In genomic region chr22:28939932-28940331, GRCh38 we compare ENCODE assay signal across 20 cellular contexts. TPM values are rescaled to one million over a fixed set of nuclear protein-coding genes. Genes with fewer than 3 reads are reported as not detected.
DNase-seq lines count a peak whose midpoint lies in the region; ATAC-seq, FAIRE-seq and TF ChIP-seq lines count a peak whose summit lies in the region.
"Had no signal": no experiment of that assay in that cellular context is flagged by ENCODE, and none has a peak within 500 bp of the region (broad histone marks: within the 10 kb centered on the region; RNA-seq: fewer than 3 reads in every experiment).

No MANE protein-coding gene starts in this region.

- H3K27me3 ChIP-seq in cardiac muscle cell, result no peaks in the 10 kb centered on the region
- no peaks in the 10 kb centered on the region for H3K27me3 ChIP-seq in heart right ventricle
- H3K27me3 ChIP-seq in ectodermal cell (ENCODE audit: control insufficient read depth, insufficient read depth, low read length, poor library complexity, severe bottlenecking), result no peaks in the 10 kb centered on the region
- H3K27me3 ChIP-seq: BE2C had no signal

- H3K4me3 Mint-ChIP-seq in neural crest cell (peak overlapping the region; percentile 58), immature natural killer cell (no peak overlapping the region)
- no peak overlapping the region for H3K4me3 Mint-ChIP-seq in activated CD8-positive, alpha-beta T cell treated with anti-CD3 and anti-CD28 coated beads, Interleukin-2, amount 10 ng/mL, durations not matched to agents 7 days and 5 days
- H3K4me3 Mint-ChIP-seq: CD4-positive, alpha-beta T cell had no signal

- H3K27ac ChIP-seq in cardiac muscle cell (peak overlapping the region; percentile 63), heart right ventricle (no peak overlapping the region), ectodermal cell (ENCODE audit: insufficient read depth, low read depth, low read length, poor library complexity, severe bottlenecking) (peak overlapping the region; percentile 88)
- H3K27ac ChIP-seq: 22Rv1, HL-60, PC-9 had no signal

- no peak overlapping the region for H3K4me3 ChIP-seq in cardiac muscle cell
- H3K4me3 ChIP-seq in heart right ventricle, result no peak overlapping the region
- H3K4me3 ChIP-seq in ectodermal cell (ENCODE audit: insufficient read depth, low read depth, low read length), result no peak overlapping the region
- H3K4me3 ChIP-seq: PC-9 had no signal

- POLR2A ChIA-PET in activated CD8-positive, alpha-beta T cell treated with anti-CD3 and anti-CD28 coated beads, Interleukin-2, amount 10 ng/mL, durations not matched to agents 7 days and 5 days (lab: Charles Lee), result no interaction called here

- H3K4me1 ChIP-seq in cardiac muscle cell (ENCODE audit: low read depth) (peaks cover 52% of the 10 kb centered on the region), heart right ventricle (peaks cover 0 to 18% (median 0%) of the 10 kb centered on the region in 9 donors), ectodermal cell (ENCODE audit: control insufficient read depth, insufficient read depth, low read length) (peaks cover 74% of the 10 kb centered on the region)
- H3K4me1 ChIP-seq: BE2C had no signal

- no peak for FAIRE-seq in GM19239 (lab: Jason Lieb, UNC)
- FAIRE-seq: HTR-8/SVneo had no signal

- TF ChIP-seq CTCF in cardiac muscle cell (IDR thresholded peaks at IDR 0.05; ENCODE audit: low read depth, low read length), result no peak
- no peak for TF ChIP-seq CTCF in heart right ventricle (IDR thresholded peaks at IDR 0.05)
- TF ChIP-seq CTCF in neural crest cell (conservative IDR thresholded peaks at IDR 0.05), result no peak

- no peaks in the 10 kb centered on the region for H3K9me3 ChIP-seq in cardiac muscle cell (ENCODE audit: low read depth)
- H3K9me3 ChIP-seq in heart right ventricle, result no peaks in the 10 kb centered on the region
- H3K9me3 ChIP-seq in ectodermal cell (ENCODE audit: control insufficient read depth, low read length), result no peaks in the 10 kb centered on the region
- H3K9me3 ChIP-seq: BE2C had no signal

- DNase-seq in cardiac muscle cell (ENCODE audit: low read depth in 1 of 2, low spot score in 1 of 2) (no peak), heart right ventricle (no peak), neural crest cell (ENCODE audit: low read depth, low spot score) (no peak), immature natural killer cell (no peak), GM19239 (ENCODE audit: insufficient read length, low spot score) (no peak), epidermal melanocyte (ENCODE audit: insufficient read length, low spot score) (no peak)
- no peak for DNase-seq in activated CD8-positive, alpha-beta T cell treated with anti-CD3 and anti-CD28 coated beads, Interleukin-2, amount 10 ng/mL, durations not matched to agents 7 days and 5 days
- DNase-seq: BE2C; CD4-positive, alpha-beta T cell; DMS53; KBM-7; MV-4-11; NCI-H1417; NCI-H187 treated with DMSO at 0.1 percent for 48 hours; PC-9 had no signal

- ATAC-seq in heart right ventricle, result no peak
- ATAC-seq in activated CD8-positive, alpha-beta T cell treated with anti-CD3 and anti-CD28 coated beads, Interleukin-2, amount 10 ng/mL, durations not matched to agents 7 days and 5 days, result no peak
- ATAC-seq: HCT116 had no signal

- 48 to 72% methylated on average over 2 of the region's 2 CpGs for WGBS in heart right ventricle, 2 donors
- 35 to 36% methylated on average over 2 of the region's 2 CpGs for WGBS in ectodermal cell, 2 experiments

- H3K27me3 Mint-ChIP-seq in neural crest cell (ENCODE audit: low read depth) (no peaks in the 10 kb centered on the region), immature natural killer cell (ENCODE audit: low read depth in 3 of 3) (peaks cover 12 to 27% (median 20%) of the 10 kb centered on the region in 3 donors)
- peaks cover 67% of the 10 kb centered on the region for H3K27me3 Mint-ChIP-seq in activated CD8-positive, alpha-beta T cell treated with anti-CD3 and anti-CD28 coated beads, Interleukin-2, amount 10 ng/mL, durations not matched to agents 7 days and 5 days (ENCODE audit: low read depth)

- intact Hi-C loops in heart right ventricle (cut with DNase I), result no loop called here

- peak overlapping the region; percentile 79 for H3K27ac Mint-ChIP-seq in neural crest cell (ENCODE audit: unreplicated experiment)
- no peak overlapping the region for H3K27ac Mint-ChIP-seq in activated CD8-positive, alpha-beta T cell treated with anti-CD3 and anti-CD28 coated beads, Interleukin-2, amount 10 ng/mL, durations not matched to agents 7 days and 5 days
- H3K27ac Mint-ChIP-seq in immature natural killer cell, result no peak overlapping the region
- H3K27ac Mint-ChIP-seq: CD4-positive, alpha-beta T cell had no signal

- H3K9me3 Mint-ChIP-seq in neural crest cell, result no peaks in the 10 kb centered on the region
- no peaks in the 10 kb centered on the region for H3K9me3 Mint-ChIP-seq in activated CD8-positive, alpha-beta T cell treated with anti-CD3 and anti-CD28 coated beads, Interleukin-2, amount 10 ng/mL, durations not matched to agents 7 days and 5 days (ENCODE audit: insufficient read depth)
- H3K9me3 Mint-ChIP-seq in immature natural killer cell, result no peaks in the 10 kb centered on the region
- H3K9me3 Mint-ChIP-seq: CD4-positive, alpha-beta T cell had no signal

- H3K4me1 Mint-ChIP-seq in neural crest cell (peaks cover 80% of the 10 kb centered on the region), immature natural killer cell (no peaks in the 10 kb centered on the region)
- no peaks in the 10 kb centered on the region for H3K4me1 Mint-ChIP-seq in activated CD8-positive, alpha-beta T cell treated with anti-CD3 and anti-CD28 coated beads, Interleukin-2, amount 10 ng/mL, durations not matched to agents 7 days and 5 days (ENCODE audit: low read depth)

- H3K36me3 ChIP-seq in cardiac muscle cell (no peaks in the 10 kb centered on the region), heart right ventricle (no peaks in the 10 kb centered on the region), ectodermal cell (ENCODE audit: control insufficient read depth, insufficient read depth, low read length) (no peaks in the 10 kb centered on the region)
- H3K36me3 ChIP-seq: BE2C had no signal

- CTCF ChIA-PET in activated CD8-positive, alpha-beta T cell treated with anti-CD3 and anti-CD28 coated beads, Interleukin-2, amount 10 ng/mL, durations not matched to agents 7 days and 5 days (lab: Charles Lee), result no interaction called here

- peaks cover 4% of the 10 kb centered on the region for H3K36me3 Mint-ChIP-seq in neural crest cell (ENCODE audit: low read depth)
- no peaks in the 10 kb centered on the region for H3K36me3 Mint-ChIP-seq in activated CD8-positive, alpha-beta T cell treated with anti-CD3 and anti-CD28 coated beads, Interleukin-2, amount 10 ng/mL, durations not matched to agents 7 days and 5 days (ENCODE audit: low read depth)
- no peaks in the 10 kb centered on the region for H3K36me3 Mint-ChIP-seq in immature natural killer cell

RNA-seq across cellular contexts. Expression of gene ZNRF3, which starts 56.6 kb away (rescaled TPM):
- total RNA-seq in cardiac muscle cell (35.4 and 40.4 TPM in 2 replicates), heart right ventricle (1 to 10 TPM; 4.4 to 7.7 (median 6.3) TPM), neural crest cell (18.5 and 18.9 TPM in 2 replicates)
- polyA plus RNA-seq in cardiac muscle cell (23.8 and 25.5 TPM in 2 replicates), heart right ventricle (1 to 10 TPM; 1.8 to 2.2 TPM), immature natural killer cell (under 1 TPM; 0.06 to 0.28 (median 0.18) TPM)
- 25.8 TPM for polyA plus RNA-seq in ectodermal cell (2013, experiment 1 of 4)
- 21.9 TPM for polyA plus RNA-seq in ectodermal cell (2013, experiment 2 of 4)
- 25.1 TPM for polyA plus RNA-seq in ectodermal cell (2013, experiment 3 of 4)
- polyA plus RNA-seq in ectodermal cell (2013, experiment 4 of 4), result 27.5 TPM
- total RNA-seq in activated CD8-positive, alpha-beta T cell treated with anti-CD3 and anti-CD28 coated beads, Interleukin-2, amount 10 ng/mL, durations not matched to agents 7 days and 5 days, result 1 to 10 TPM; 1.2 to 1.3 TPM

Comparison
In these comparisons a context has a peak if more than half of its experiments do, and no peak if none do; other contexts are left out.
1. H3K27ac ChIP-seq: peak in cardiac muscle cell (single experiment) and ectodermal cell (single experiment); none in heart right ventricle (0 of 10).